8 cellular contexts compared by ENCODE assay signal in the genomic region with DNA sequence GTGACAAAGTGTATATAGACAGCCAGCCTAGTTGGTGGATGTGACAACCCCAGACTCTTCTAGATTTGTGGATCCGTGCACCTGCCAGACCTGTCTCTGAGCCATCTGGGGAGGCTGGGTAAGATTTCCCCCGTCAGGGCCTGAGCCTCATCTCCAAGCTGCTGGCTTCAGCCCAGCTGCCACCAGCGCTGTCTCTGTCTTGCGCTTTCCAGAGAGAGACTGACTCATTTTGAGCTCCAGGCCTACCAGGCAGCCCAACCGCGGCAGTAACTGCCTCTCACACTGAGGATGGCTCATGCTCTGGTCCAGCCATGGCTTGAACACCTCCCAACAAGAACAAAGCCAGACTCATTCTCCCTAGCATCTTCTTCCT. TPM values are rescaled to one million over a fixed set of nuclear protein-coding genes. Genes with fewer than 3 reads are reported as not detected.
DNase-seq lines count a peak whose midpoint lies in the region; ATAC-seq and TF ChIP-seq lines count a peak whose summit lies in the region.
"Had no signal": no experiment of that assay in that cellular context is flagged by ENCODE, and none has a peak within 500 bp of the region (broad histone marks: within the 10 kb centered on the region; RNA-seq: fewer than 3 reads in every experiment).

No MANE protein-coding gene starts in this region.

- H3K36me3 ChIP-seq in subcutaneous abdominal adipose tissue (ENCODE audit: control insufficient read depth in 5 of 5, insufficient read depth in 5 of 5, low read length in 5 of 5), result peaks cover 0 to 50% (median 41%) of the 10 kb centered on the region in 5 donors

- no peaks in the 10 kb centered on the region for H3K9me3 Mint-ChIP-seq in immature natural killer cell

- H3K9ac ChIP-seq in subcutaneous abdominal adipose tissue (ENCODE audit: low read length in 5 of 5), result peak overlapping the region in 1 of 5 donors; percentile 8

- H3K27ac ChIP-seq in subcutaneous abdominal adipose tissue (ENCODE audit: low read depth, low read length), result peak overlapping the region; percentile 23
- H3K27ac ChIP-seq: SK-N-MC had no signal

- TF ChIP-seq POLR2A in GM18526 (IDR thresholded peaks at IDR 0.05; ENCODE audit: extremely low read depth, insufficient read length), result peak; percentile 32

- peak overlapping the region in 4 of 5 donors; percentile 57 to 86 (median 84) for H3K4me3 Mint-ChIP-seq in immature natural killer cell

- peaks cover 3 to 10% (median 7%) of the 10 kb centered on the region in 3 donors for H3K36me3 Mint-ChIP-seq in immature natural killer cell

- DNase-seq in activated CD8-positive, alpha-beta memory T cell treated with anti-CD3 and anti-CD28 coated beads for 24 hours, result peak; percentile 79
- DNase-seq in immature natural killer cell (peak in 1 of 3 donors; percentile 28), hepatic stellate cell (ENCODE audit: low spot score) (no peak)

- peaks cover 2 to 22% (median 6%) of the 10 kb centered on the region in 3 donors for H3K27me3 Mint-ChIP-seq in immature natural killer cell (ENCODE audit: low read depth in 3 of 3)

- no peak overlapping the region for H3K4me3 ChIP-seq in subcutaneous abdominal adipose tissue (ENCODE audit: low read depth in 1 of 5, low read length in 5 of 5)

- H3K27ac Mint-ChIP-seq in immature natural killer cell, result peak overlapping the region; percentile 67 to 95 (median 88)

- H3K4me1 ChIP-seq in subcutaneous abdominal adipose tissue (ENCODE audit: control insufficient read depth in 5 of 5, insufficient read depth in 5 of 5, low read length in 5 of 5), result peaks cover 3 to 47% (median 39%) of the 10 kb centered on the region in 5 donors

- H3K4me1 Mint-ChIP-seq in immature natural killer cell, result peaks cover 41 to 48% of the 10 kb centered on the region in 2 donors

- no peaks in the 10 kb centered on the region for H3K27me3 ChIP-seq in subcutaneous abdominal adipose tissue (ENCODE audit: control insufficient read depth in 5 of 5, insufficient read depth in 4 of 5, low read length in 5 of 5)

- no peaks in the 10 kb centered on the region for H3K9me3 ChIP-seq in subcutaneous abdominal adipose tissue (ENCODE audit: control insufficient read depth in 5 of 5, low read length in 5 of 5)

- peak; percentile 23 for ATAC-seq in HG03439 (IDR thresholded peaks at IDR 0.05; ENCODE audit: unreplicated experiment)
- no peak for ATAC-seq in HG03571 (IDR thresholded peaks at IDR 0.05; ENCODE audit: unreplicated experiment)

RNA-seq across cellular contexts. Expression of a gene that starts 26.4 kb away (rescaled TPM):
- 10 to 100 TPM in 1 of 3 donors, 1 to 10 TPM in 2; 1.3 to 19.2 (median 5.0) TPM for polyA plus RNA-seq in immature natural killer cell

RNA-seq across cellular contexts. Expression of a gene that starts 26.6 kb away (rescaled TPM):
- polyA plus RNA-seq in immature natural killer cell, result 1 to 10 TPM; 2.7 to 4.4 (median 4.0) TPM
